ENCODE assay signal across 14 cellular contexts in genomic region chr5:14365831-14366435, GRCh38.
DNase-seq lines count a peak whose midpoint lies in the region; ATAC-seq and TF ChIP-seq lines count a peak whose summit lies in the region.
"Had no signal": no experiment of that assay in that cellular context is flagged by ENCODE, and none has a peak within 500 bp of the region (broad histone marks: within the 10 kb centered on the region; RNA-seq: fewer than 3 reads in every experiment).

No MANE protein-coding gene starts in this region.

- H3K9me3 ChIP-seq in CD4-positive, CD25-positive, alpha-beta regulatory T cell (ENCODE audit: control insufficient read depth in 2 of 2, low read length in 2 of 2) = no peaks in the 10 kb centered on the region
- H3K9me3 ChIP-seq: left ventricle myocardium inferior had no signal

- CTCF ChIA-PET in activated CD8-positive, alpha-beta T cell treated with anti-CD3 and anti-CD28 coated beads for 36 hours (lab: Charles Lee) = interaction anchor here (0.7 to 9.0 kb wide), 16 partner anchors 10 to 302 kb away, joined by 3 to 172 read pairs (median 6); partner anchors contain the start of gene OTULINL
- CTCF ChIA-PET in RWPE1 (lab: Yijun Ruan, JAX) = interaction anchor here (1.2 to 1.4 kb wide), 2 partner anchors 29 to 283 kb away, joined by 4 to 5 read pairs; no protein-coding TSS in a partner anchor

- peak in 2 of 3 donors; percentile 52 to 94 for DNase-seq in CD4-positive, CD25-positive, alpha-beta regulatory T cell
- DNase-seq in activated CD8-positive, alpha-beta T cell treated with anti-CD3 and anti-CD28 coated beads for 36 hours = peak; percentile 36
- peak; percentile 7 to 26 for DNase-seq in foreskin keratinocyte
- DNase-seq in SW 1271 (lab: John Stamatoyannopoulos, UW) = no peak
- DNase-seq in NCI-H2171 treated with DMSO at 0.1 percent for 48 hours (lab: John Stamatoyannopoulos, UW) = no peak
- DNase-seq in RWPE1 (ENCODE audit: low spot score) = no peak
- DNase-seq: anterior cingulate cortex, endodermal cell, left ventricle myocardium inferior, NCI-H1048, NCI-H226, nephron progenitor cell had no signal

- TF ChIP-seq CTCF in activated CD8-positive, alpha-beta T cell treated with anti-CD3 and anti-CD28 coated beads for 36 hours (IDR thresholded peaks at IDR 0.05) = no peak
- TF ChIP-seq CTCF in foreskin keratinocyte (conservative IDR thresholded peaks at IDR 0.05) (no peak), RWPE1 (conservative IDR thresholded peaks at IDR 0.05; ENCODE audit: low read depth) (no peak)

- H3K36me3 Mint-ChIP-seq in CD4-positive, CD25-positive, alpha-beta regulatory T cell = no peaks in the 10 kb centered on the region
- no peaks in the 10 kb centered on the region for H3K36me3 Mint-ChIP-seq in activated CD8-positive, alpha-beta T cell treated with anti-CD3 and anti-CD28 coated beads for 36 hours (ENCODE audit: low read depth)

- H3K4me1 ChIP-seq in CD4-positive, CD25-positive, alpha-beta regulatory T cell (ENCODE audit: control insufficient read depth, insufficient read depth, low read length, poor library complexity, severe bottlenecking) = peaks cover 28% of the 10 kb centered on the region
- H3K4me1 ChIP-seq in foreskin keratinocyte = no peaks in the 10 kb centered on the region

- no peak overlapping the region for H3K27ac ChIP-seq in CD4-positive, CD25-positive, alpha-beta regulatory T cell (ENCODE audit: insufficient read depth, low read length, poor library complexity, severe bottlenecking)
- H3K27ac ChIP-seq in foreskin keratinocyte = no peak overlapping the region
- H3K27ac ChIP-seq in RWPE1 = no peak overlapping the region

- POLR2A ChIA-PET in activated CD8-positive, alpha-beta T cell treated with anti-CD3 and anti-CD28 coated beads for 36 hours (lab: Charles Lee) = no interaction called here
- POLR2A ChIA-PET in RWPE1 (lab: Yijun Ruan, JAX; ENCODE audit: low non-redundant PET) = no interaction called here

- peak; percentile 92 to 93 for ATAC-seq in CD4-positive, CD25-positive, alpha-beta regulatory T cell (ENCODE audit: low read depth in 2 of 2)
- ATAC-seq in GM19463 (IDR thresholded peaks at IDR 0.05; ENCODE audit: unreplicated experiment) (peak; percentile 58), foreskin keratinocyte (no peak), HG02840 (IDR thresholded peaks at IDR 0.05; ENCODE audit: low FRiP score, unreplicated experiment) (no peak)
- ATAC-seq in activated CD8-positive, alpha-beta T cell treated with anti-CD3 and anti-CD28 coated beads for 36 hours = peak; percentile 92

- H3K4me3 Mint-ChIP-seq in CD4-positive, CD25-positive, alpha-beta regulatory T cell = peak overlapping the region in 1 of 4 donors; percentile 14
- no peak overlapping the region for H3K4me3 Mint-ChIP-seq in activated CD8-positive, alpha-beta T cell treated with anti-CD3 and anti-CD28 coated beads for 36 hours
- H3K4me3 Mint-ChIP-seq: endodermal cell, nephron progenitor cell had no signal

- H3K4me3 ChIP-seq in CD4-positive, CD25-positive, alpha-beta regulatory T cell (ENCODE audit: low read depth, low read length) = peak overlapping the region; percentile 30
- H3K4me3 ChIP-seq: left ventricle myocardium inferior had no signal

- no peaks in the 10 kb centered on the region for H3K9me3 Mint-ChIP-seq in CD4-positive, CD25-positive, alpha-beta regulatory T cell
- no peaks in the 10 kb centered on the region for H3K9me3 Mint-ChIP-seq in activated CD8-positive, alpha-beta T cell treated with anti-CD3 and anti-CD28 coated beads for 36 hours
- H3K9me3 Mint-ChIP-seq: endodermal cell, nephron progenitor cell had no signal

- H3K27me3 Mint-ChIP-seq in CD4-positive, CD25-positive, alpha-beta regulatory T cell = peaks cover 4% of the 10 kb centered on the region
- H3K27me3 Mint-ChIP-seq in activated CD8-positive, alpha-beta T cell treated with anti-CD3 and anti-CD28 coated beads for 36 hours = no peaks in the 10 kb centered on the region

- H3K36me3 ChIP-seq in CD4-positive, CD25-positive, alpha-beta regulatory T cell (ENCODE audit: control insufficient read depth, insufficient read depth, low read length) = no peaks in the 10 kb centered on the region

- intact Hi-C loops in activated CD8-positive, alpha-beta T cell treated with anti-CD3 and anti-CD28 coated beads for 36 hours (cut with micrococcal nuclease) = loop anchor here (10.0 kb wide), 1 partner anchor 649 kb away; no protein-coding TSS in a partner anchor

- H3K27me3 ChIP-seq in CD4-positive, CD25-positive, alpha-beta regulatory T cell (ENCODE audit: control insufficient read depth, insufficient read depth, low read length) = no peaks in the 10 kb centered on the region
- no peaks in the 10 kb centered on the region for H3K27me3 ChIP-seq in foreskin keratinocyte

- H3K27ac Mint-ChIP-seq in CD4-positive, CD25-positive, alpha-beta regulatory T cell = peak overlapping the region; percentile 15 to 81 (median 62)
- H3K27ac Mint-ChIP-seq in activated CD8-positive, alpha-beta T cell treated with anti-CD3 and anti-CD28 coated beads for 36 hours = peak overlapping the region; percentile 80
- H3K27ac Mint-ChIP-seq: endodermal cell, nephron progenitor cell had no signal

- peaks cover 21 to 40% (median 31%) of the 10 kb centered on the region in 4 donors for H3K4me1 Mint-ChIP-seq in CD4-positive, CD25-positive, alpha-beta regulatory T cell
- H3K4me1 Mint-ChIP-seq in activated CD8-positive, alpha-beta T cell treated with anti-CD3 and anti-CD28 coated beads for 36 hours (ENCODE audit: low read depth) = peaks cover 35% of the 10 kb centered on the region
- H3K4me1 Mint-ChIP-seq: endodermal cell had no signal

Comparison
In these comparisons a context has a peak if more than half of its experiments do, and no peak if none do; other contexts are left out.
1. ATAC-seq: peak in CD4-positive, CD25-positive, alpha-beta regulatory T cell (2 of 2), GM19463 (single experiment) and activated CD8-positive, alpha-beta T cell treated with anti-CD3 and anti-CD28 coated beads for 36 hours (single experiment); none in foreskin keratinocyte (single experiment) and HG02840 (single experiment).
2. DNase-seq: peak in CD4-positive, CD25-positive, alpha-beta regulatory T cell (2 of 3), activated CD8-positive, alpha-beta T cell treated with anti-CD3 and anti-CD28 coated beads for 36 hours (single experiment) and foreskin keratinocyte (2 of 2); none in SW 1271 (0 of 2), NCI-H2171 treated with DMSO at 0.1 percent for 48 hours (single experiment) and RWPE1 (single experiment).